ENCODE assay signal across 9 cellular contexts in the genomic region with DNA sequence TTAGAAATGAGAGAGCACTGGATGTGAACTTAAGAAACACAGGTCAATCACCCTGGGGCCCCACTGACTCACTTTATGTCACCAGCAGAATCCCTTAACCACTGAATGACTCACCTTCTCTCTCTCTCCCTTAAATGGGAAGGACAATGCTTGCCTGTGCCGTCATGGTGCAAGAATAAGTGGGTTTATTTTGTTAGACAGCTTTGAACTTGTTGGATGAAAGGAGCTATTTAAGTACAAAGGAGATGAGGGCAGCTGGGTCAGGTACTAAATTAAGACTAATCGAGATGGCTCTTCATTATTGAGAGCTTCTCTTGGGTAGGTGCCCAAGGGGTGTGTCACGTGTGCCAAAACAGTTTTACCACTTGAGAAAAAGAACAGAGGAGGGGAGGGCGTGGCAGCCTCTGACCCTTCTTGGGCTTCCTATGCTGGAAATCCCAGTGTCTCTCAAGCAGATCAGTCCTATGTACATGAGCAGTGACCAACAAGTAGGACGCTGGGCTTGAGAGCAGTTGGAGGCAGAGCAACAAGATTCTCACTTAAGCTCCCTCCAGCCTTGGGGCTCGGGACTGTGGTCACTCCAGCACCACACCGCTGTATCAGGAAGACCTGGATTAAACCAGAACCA. TPM values are rescaled to one million over a fixed set of nuclear protein-coding genes. Genes with fewer than 3 reads are reported as not detected.
DNase-seq lines count a peak whose midpoint lies in the region; ATAC-seq and TF ChIP-seq lines count a peak whose summit lies in the region.
"Had no signal": no experiment of that assay in that cellular context is flagged by ENCODE, and none has a peak within 500 bp of the region (broad histone marks: within the 10 kb centered on the region; RNA-seq: fewer than 3 reads in every experiment).

No MANE protein-coding gene starts in this region.

- DNase-seq in H4 (ENCODE audit: low spot score) (peak; percentile 97), RKO (ENCODE audit: low spot score) (peak; percentile 88), astrocyte of the spinal cord (ENCODE audit: low read depth, low spot score) (peak; percentile 97), retinal pigment epithelial cell (ENCODE audit: low read depth) (peak; percentile 88), G401 (ENCODE audit: low spot score) (no peak), cerebellar cortex (ENCODE audit: low spot score) (no peak), pons (ENCODE audit: low spot score) (no peak)
- DNase-seq: natural killer cell had no signal

- TF ChIP-seq CTCF in astrocyte of the spinal cord (IDR thresholded peaks at IDR 0.05; ENCODE audit: low read depth, low read length) (no peak), retinal pigment epithelial cell (conservative IDR thresholded peaks at IDR 0.05; ENCODE audit: low read depth, low read length) (no peak)

- H3K4me3 ChIP-seq in astrocyte of the spinal cord (ENCODE audit: low read depth, low read length) (no peak overlapping the region), retinal pigment epithelial cell (ENCODE audit: low read length) (no peak overlapping the region)

- ATAC-seq in GM18519 (IDR thresholded peaks at IDR 0.05; ENCODE audit: low FRiP score, unreplicated experiment): no peak

- in situ Hi-C loops in astrocyte of the spinal cord (cut with HindIII; ENCODE audit: low sequenced_read_pairs): no loop called here
- in situ Hi-C loops in G401 (cut with HindIII; ENCODE audit: low sequenced_read_pairs): no loop called here

RNA-seq across cellular contexts. Expression of a gene that starts 6.7 kb away (rescaled TPM):
- not detected in 2 replicates for total RNA-seq in H4 (2014; rRNA removed; shearing (Covaris generic))
- not detected in 2 replicates for total RNA-seq in G401 (2014; rRNA removed; shearing (Covaris generic))
- total RNA-seq: natural killer cell had no signal

RNA-seq across cellular contexts. Expression of a gene that starts 20.2 kb away (rescaled TPM):
- not detected in 2 replicates for total RNA-seq in H4 (2014; rRNA removed; shearing (Covaris generic))
- not detected in 2 replicates for total RNA-seq in G401 (2014; rRNA removed; shearing (Covaris generic))
- total RNA-seq: natural killer cell had no signal

RNA-seq across cellular contexts. Expression of a gene that starts 22.0 kb away (rescaled TPM):
- total RNA-seq in H4 (2014; rRNA removed; shearing (Covaris generic)): 0.12 and 0.21 TPM in 2 replicates
- not detected in 2 replicates for total RNA-seq in G401 (2014; rRNA removed; shearing (Covaris generic))
- total RNA-seq: natural killer cell had no signal

RNA-seq across cellular contexts. Expression of a gene that starts 34.5 kb away (rescaled TPM):
- not detected in 2 replicates for total RNA-seq in H4 (2014; rRNA removed; shearing (Covaris generic))
- total RNA-seq in G401 (2014; rRNA removed; shearing (Covaris generic)): not detected in 2 replicates
- total RNA-seq: natural killer cell had no signal

RNA-seq across cellular contexts. Expression of a gene that starts 36.6 kb away (rescaled TPM):
- not detected in 2 replicates for total RNA-seq in H4 (2014; rRNA removed; shearing (Covaris generic))
- not detected in 2 replicates for total RNA-seq in G401 (2014; rRNA removed; shearing (Covaris generic))
- total RNA-seq: natural killer cell had no signal

Comparison
In these comparisons a context has a peak if more than half of its experiments do, and no peak if none do; other contexts are left out.
1. DNase-seq: peak in H4 (single experiment), RKO (single experiment), astrocyte of the spinal cord (single experiment) and retinal pigment epithelial cell (single experiment); none in G401 (single experiment), cerebellar cortex (single experiment) and pons (single experiment).